Comparison of ENCODE assay signal across 11 cellular contexts in the genomic region with DNA sequence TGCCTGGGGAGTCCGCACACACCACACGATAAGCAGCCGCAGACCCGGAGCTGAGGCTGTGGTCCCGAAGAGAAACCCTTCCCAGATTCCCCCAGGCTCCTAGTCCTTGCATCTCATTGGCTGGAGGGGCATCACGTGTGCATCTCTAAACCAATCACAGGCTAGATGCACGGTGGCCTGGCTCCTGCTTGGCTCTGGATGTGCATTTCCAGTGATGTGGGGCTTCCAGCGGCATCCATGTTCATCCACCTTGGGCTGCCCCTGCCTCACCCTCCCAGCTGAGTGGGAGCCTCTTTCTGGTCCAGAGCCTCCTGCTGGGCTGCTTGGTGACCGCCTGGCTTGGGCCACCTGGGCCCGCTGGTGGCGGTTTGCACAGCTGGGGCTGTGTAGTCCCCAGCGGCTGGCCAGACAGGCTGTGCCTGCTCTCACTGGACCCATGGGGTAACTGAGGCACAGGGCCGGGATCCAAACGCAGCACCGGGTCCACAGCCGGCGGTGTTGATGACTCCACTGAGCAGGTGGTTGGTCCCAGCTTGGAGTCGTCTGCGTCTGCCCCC. TPM values are rescaled to one million over a fixed set of nuclear protein-coding genes. Genes with fewer than 3 reads are reported as not detected.
DNase-seq lines count a peak whose midpoint lies in the region; ATAC-seq, FAIRE-seq and TF ChIP-seq lines count a peak whose summit lies in the region.
"Had no signal": no experiment of that assay in that cellular context is flagged by ENCODE, and none has a peak within 500 bp of the region (broad histone marks: within the 10 kb centered on the region; RNA-seq: fewer than 3 reads in every experiment).

No MANE protein-coding gene starts in this region.

- peak; percentile 70 for ATAC-seq in HepG2
- ATAC-seq in right lobe of liver: no peak
- ATAC-seq in GM21717 (IDR thresholded peaks at IDR 0.05; ENCODE audit: unreplicated experiment): no peak
- ATAC-seq in GM19455 (IDR thresholded peaks at IDR 0.05; ENCODE audit: unreplicated experiment): no peak

- H4K20me1 ChIP-seq in HepG2 (ENCODE audit: insufficient read depth, low read length): no peaks in the 10 kb centered on the region

- H3K27ac ChIP-seq in HepG2 (ENCODE audit: extremely low read length, insufficient read depth, low read length) (no peak overlapping the region), right lobe of liver (no peak overlapping the region), mucosa of rectum (ENCODE audit: low read depth in 2 of 2, low read length in 2 of 2) (peak overlapping the region; percentile 27 to 72), kidney (ENCODE audit: low read depth in 2 of 2, low read length in 2 of 2) (no peak overlapping the region)

- POLR2A ChIA-PET in HepG2 (lab: Yijun Ruan, JAX): no interaction called here

- H3K4me1 ChIP-seq in HepG2 (ENCODE audit: insufficient read depth, low read length): no peaks in the 10 kb centered on the region
- H3K4me1 ChIP-seq in right lobe of liver: no peaks in the 10 kb centered on the region
- peaks cover 48% of the 10 kb centered on the region for H3K4me1 ChIP-seq in adipocyte (ENCODE audit: control insufficient read depth, insufficient read depth, low read length)
- peaks cover 0 to 2% of the 10 kb centered on the region in 2 donors for H3K4me1 ChIP-seq in mucosa of rectum (ENCODE audit: control insufficient read depth in 2 of 2, insufficient read depth in 2 of 2, low read length in 2 of 2)
- H3K4me1 ChIP-seq in kidney (ENCODE audit: control insufficient read depth in 1 of 2, insufficient read depth in 1 of 2, low read depth in 1 of 2, low read length in 2 of 2): peaks cover 0 to 2% of the 10 kb centered on the region in 2 donors

- DNase-seq in HepG2 (ENCODE audit: low spot score) (peak; percentile 6), right lobe of liver (no peak), adipocyte (ENCODE audit: low read depth) (no peak), kidney (no peak)
- DNase-seq in stimulated activated CD4-positive, alpha-beta T cell treated with anti-CD3 and anti-CD28 coated beads, Interleukin-4, amount 100 ng/mL, for 24 hours: no peak
- DNase-seq: amygdala; effector CD4-positive, alpha-beta T cell; NCI-H524 treated with DMSO at 0.1 percent for 48 hours had no signal

- in situ Hi-C loops in HepG2 (cut with HindIII; ENCODE audit: extremely low pct_ligation_motif_present, low pct_unique_long_range_greater_than_20kb): no loop called here

- no peaks in the 10 kb centered on the region for H3K36me3 ChIP-seq in HepG2 (replicated peaks in 1 of 2; ENCODE audit: control insufficient read depth in 1 of 2, insufficient read depth in 2 of 2, low read length in 2 of 2)
- no peaks in the 10 kb centered on the region for H3K36me3 ChIP-seq in right lobe of liver
- no peaks in the 10 kb centered on the region for H3K36me3 ChIP-seq in adipocyte (ENCODE audit: control insufficient read depth, insufficient read depth, low read length, severe bottlenecking)
- H3K36me3 ChIP-seq in mucosa of rectum (ENCODE audit: control insufficient read depth in 2 of 2, insufficient read depth in 2 of 2, low read length in 2 of 2): no peaks in the 10 kb centered on the region
- H3K36me3 ChIP-seq in kidney (ENCODE audit: control insufficient read depth in 1 of 2, insufficient read depth in 2 of 2, low read length in 2 of 2): no peaks in the 10 kb centered on the region

- H3K9ac ChIP-seq in HepG2 (ENCODE audit: insufficient read depth, low read depth, low read length) (no peak overlapping the region), adipocyte (ENCODE audit: low read length) (peak overlapping the region; percentile 75), mucosa of rectum (ENCODE audit: low read depth in 1 of 2, low read length in 2 of 2) (no peak overlapping the region), kidney (ENCODE audit: low read length in 2 of 2) (no peak overlapping the region)

- H3K9me3 ChIP-seq in HepG2 (ENCODE audit: low read length) (no peaks in the 10 kb centered on the region), right lobe of liver (no peaks in the 10 kb centered on the region), adipocyte (ENCODE audit: control insufficient read depth, low read length) (no peaks in the 10 kb centered on the region), mucosa of rectum (ENCODE audit: control insufficient read depth in 2 of 2, low read length in 2 of 2) (no peaks in the 10 kb centered on the region), kidney (ENCODE audit: control insufficient read depth in 1 of 2, low read length in 2 of 2) (no peaks in the 10 kb centered on the region)

- TF ChIP-seq CTCF in HepG2 (CRISPR knock-in tag; IDR thresholded peaks at IDR 0.05) (0 out of 2 replicates have a peak, but pooled peaks have one; percentile 6), right lobe of liver (IDR thresholded peaks at IDR 0.05) (no peak), kidney (IDR thresholded peaks at IDR 0.05; ENCODE audit: borderline replicate concordance, extremely low read depth, insufficient read depth) (no peak)

- intact Hi-C loops in HepG2 (cut with micrococcal nuclease; ENCODE audit: unreplicated experiment): no loop called here
- intact Hi-C loops in right lobe of liver (cut with DNase I): no loop called here
- intact Hi-C loops in kidney (cut with DNase I): no loop called here

- H3K4me3 ChIP-seq in HepG2 (replicated peaks in 1 of 3; ENCODE audit: insufficient read depth in 1 of 3, low read depth in 2 of 3, low read length in 3 of 3) (no peak overlapping the region), right lobe of liver (no peak overlapping the region), adipocyte (ENCODE audit: low read length) (peak overlapping the region; percentile 75), mucosa of rectum (ENCODE audit: low read length in 2 of 2) (no peak overlapping the region), kidney (ENCODE audit: low read length in 2 of 2) (no peak overlapping the region)

- TF ChIP-seq POLR2A in HepG2 (IDR thresholded peaks at IDR 0.05; ENCODE audit: insufficient read depth in 1 of 2, low read depth in 2 of 2, low read length in 2 of 2): no peak
- TF ChIP-seq POLR2A in right lobe of liver (IDR thresholded peaks at IDR 0.05): no peak

- peak overlapping the region; percentile 24; the same call in 1 of the 2 replicates for H3K4me2 ChIP-seq in HepG2 (ENCODE audit: low read depth, low read length)

- no peaks in the 10 kb centered on the region for H3K79me2 ChIP-seq in HepG2 (ENCODE audit: insufficient read depth, low read length)

- no peak for TF ChIP-seq RAD21 in HepG2 (CRISPR knock-in tag; IDR thresholded peaks at IDR 0.05)

- TF ChIP-seq EP300 in HepG2 (IDR thresholded peaks at IDR 0.05; ENCODE audit: low read depth in 2 of 2, low read length in 2 of 2): no peak
- TF ChIP-seq EP300 in HepG2 (CRISPR knock-in tag; IDR thresholded peaks at IDR 0.05; ENCODE audit: borderline replicate concordance): no peak

- no TSS peak for BruUV-seq in HepG2 (replicated peaks; lab: Mats Ljungman, UMichigan)

- WGBS in HepG2 (ENCODE audit: low lambda C conversion rate): 50% methylated on average over 7 of the region's 19 CpGs
- WGBS in right lobe of liver (ENCODE audit: insufficient coverage, low coverage, low lambda C conversion rate, missing lambda C conversion rate): no CpG with 5 or more reads among the region's 19 CpGs

- H2AFZ ChIP-seq in HepG2 (ENCODE audit: low read length): no peak overlapping the region

- H3K27me3 ChIP-seq in HepG2 (ENCODE audit: control insufficient read depth in 1 of 2, insufficient read depth in 2 of 2, low read length in 2 of 2) (peaks cover 1 to 2% of the 10 kb centered on the region in 2 experiments; a peak in 1 of 5 replicates), right lobe of liver (no peaks in the 10 kb centered on the region), adipocyte (replicated peaks; ENCODE audit: control insufficient read depth, insufficient read depth, low read length) (no peaks in the 10 kb centered on the region), mucosa of rectum (ENCODE audit: control insufficient read depth in 2 of 2, insufficient read depth in 2 of 2, low read length in 2 of 2) (no peaks in the 10 kb centered on the region)

- CTCF ChIA-PET in HepG2 (lab: Yijun Ruan, JAX; ENCODE audit: low intra/inter-chr PET ratio, low total read pairs): no interaction called here

- FAIRE-seq in HepG2 (lab: Jason Lieb, UNC) (no peak), kidney (lab: Jason Lieb, UNC) (no peak)

TF ChIP-seq in HepG2, 621 proteins besides CTCF, POLR2A, EP300 and RAD21 (continues in another document):
- TF ChIP-seq ZNF451 (CRISPR knock-in tag; IDR thresholded peaks at IDR 0.05): no peak

RNA-seq across cellular contexts. Expression of a gene that starts 41.1 kb away (rescaled TPM):
- total RNA-seq in HepG2 (2016; rRNA removed; fragmentation: Illumina TruSeq; extraction: Trizol) (0.46 and 3.1 TPM in 2 replicates), right lobe of liver (10 to 100 TPM; 28.2 to 79.9 (median 51.1) TPM), kidney (127 TPM)
- 0.09 and 0.40 TPM in 2 replicates for total RNA-seq in HepG2 (2016; cell fraction: cytosol; rRNA removed; fragmentation: Illumina TruSeq; extraction: Trizol; ENCODE audit: low read depth)
- 0.55 and 4.3 TPM in 2 replicates for total RNA-seq in HepG2 (2016; cell fraction: insoluble cytoplasmic fraction; rRNA removed; fragmentation: Illumina TruSeq; extraction: Trizol)
- total RNA-seq in HepG2 (2016; cell fraction: membrane; rRNA removed; fragmentation: Illumina TruSeq; extraction: Trizol): 0.28 and 0.41 TPM in 2 replicates
- 4.1 and 6.4 TPM in 2 replicates for total RNA-seq in HepG2 (2016; cell fraction: nucleus; rRNA removed; fragmentation: Illumina TruSeq; extraction: Trizol)
- polyA plus RNA-seq in HepG2 (2011; rRNA removed) (4.8 and 9.8 TPM in 2 replicates), kidney (ENCODE audit: insufficient read depth, low read depth, low replicate concordance) (112 TPM)
- 2.4 TPM in 2 replicates for polyA plus RNA-seq in HepG2 (2011; cell fraction: cytosol; rRNA removed)
- 190 and 201 TPM in 2 replicates for polyA plus RNA-seq in HepG2 (2011; cell fraction: nucleus; rRNA removed)
- polyA plus RNA-seq in HepG2 (2012): 10.0 and 14.2 TPM in 2 replicates
- polyA plus RNA-seq in HepG2 (2016; cell fraction: cytosol; fragmentation: Illumina TruSeq; extraction: Trizol; ENCODE audit: low read depth): 0.17 TPM in 2 replicates
- 0.58 and 1.7 TPM in 2 replicates for polyA plus RNA-seq in HepG2 (2016; cell fraction: insoluble cytoplasmic fraction; fragmentation: Illumina TruSeq; extraction: Trizol; ENCODE audit: low read depth)
- polyA plus RNA-seq in HepG2 (2016; cell fraction: membrane; fragmentation: Illumina TruSeq; extraction: Trizol; ENCODE audit: low read depth): 0.13 and 0.28 TPM in 2 replicates
- 20.5 and 25.0 TPM in 2 replicates for polyA plus RNA-seq in HepG2 (2016; cell fraction: nucleus; fragmentation: Illumina TruSeq; extraction: Trizol; ENCODE audit: insufficient read depth, low read depth)
- 0.07 and 11.2 TPM in 2 replicates for polyA minus RNA-seq in HepG2 (2011; rRNA and poly(A)+ RNA removed; ENCODE audit: low replicate concordance)
- polyA minus RNA-seq in HepG2 (2011; cell fraction: cytosol; rRNA and poly(A)+ RNA removed): 1.1 and 1.8 TPM in 2 replicates
- polyA minus RNA-seq in HepG2 (2011; cell fraction: nucleus; rRNA and poly(A)+ RNA removed): 3.9 and 6.7 TPM in 2 replicates

Comparison
In these comparisons a context has a peak if more than half of its experiments do, and no peak if none do; other contexts are left out.
1. H3K27ac ChIP-seq: peak in mucosa of rectum (2 of 2); none in HepG2 (single experiment), right lobe of liver (0 of 3) and kidney (0 of 2).